In genomic region chr16:66905633-66906539, GRCh38 we compare ENCODE assay signal across 9 cellular contexts. TPM values are rescaled to one million over a fixed set of nuclear protein-coding genes. Genes with fewer than 3 reads are reported as not detected.
DNase-seq lines count a peak whose midpoint lies in the region; ATAC-seq, FAIRE-seq and TF ChIP-seq lines count a peak whose summit lies in the region.
"Had no signal": no experiment of that assay in that cellular context is flagged by ENCODE, and none has a peak within 500 bp of the region (broad histone marks: within the 10 kb centered on the region; RNA-seq: fewer than 3 reads in every experiment).

No MANE protein-coding gene starts in this region.

- H3K9me3 ChIP-seq in osteoblast (ENCODE audit: low read depth, low read length), result no peaks in the 10 kb centered on the region

- no peaks in the 10 kb centered on the region for H3K9me3 Mint-ChIP-seq in chondrocyte (ENCODE audit: low read depth)

- TF ChIP-seq CTCF in chondrocyte (IDR thresholded peaks at IDR 0.05), result no peak
- TF ChIP-seq CTCF in osteoblast (IDR thresholded peaks at IDR 0.05; ENCODE audit: extremely low read depth, low read depth, low read length), result no peak

- TF ChIP-seq POLR2A in GM12891 (IDR thresholded peaks at IDR 0.05; ENCODE audit: low read depth, low read length), result no peak

- no peaks in the 10 kb centered on the region for H3K79me2 ChIP-seq in osteoblast (ENCODE audit: insufficient read depth, low read length)

- no peaks in the 10 kb centered on the region for H4K20me1 ChIP-seq in osteoblast (ENCODE audit: insufficient read depth, low read length)

- H3K27me3 Mint-ChIP-seq in chondrocyte (ENCODE audit: low read depth), result peaks cover 6% of the 10 kb centered on the region

- peak; percentile 51 for FAIRE-seq in GM12891 (lab: Jason Lieb, UNC)
- FAIRE-seq: colon had no signal

- H3K4me1 ChIP-seq in osteoblast (ENCODE audit: insufficient read depth, low read length), result peaks cover 8% of the 10 kb centered on the region

- no peaks in the 10 kb centered on the region for H3K36me3 ChIP-seq in osteoblast (ENCODE audit: insufficient read depth, low read length)

- DNase-seq in GM12891 (ENCODE audit: insufficient read length, low spot score), result peak; percentile 58
- DNase-seq in NCI-H2227 treated with DMSO at 0.1 percent for 48 hours (lab: John Stamatoyannopoulos, UW), result peak; percentile 23
- peak; percentile 62 for DNase-seq in chondrocyte (ENCODE audit: low spot score)
- DNase-seq in osteoblast (ENCODE audit: insufficient read length, low spot score, missing footprints), result peak; percentile 63
- no peak for DNase-seq in DMS114 treated with DMSO at 0.1 percent for 48 hours (lab: John Stamatoyannopoulos, UW; ENCODE audit: unreplicated experiment)
- DNase-seq in NCI-H774 (lab: John Stamatoyannopoulos, UW), result no peak

- no peak overlapping the region for H3K27ac ChIP-seq in osteoblast (ENCODE audit: low read depth, low read length)

- H3K4me3 ChIP-seq in osteoblast (ENCODE audit: insufficient read depth, low read length), result no peak overlapping the region

- peaks cover 30% of the 10 kb centered on the region for H3K4me1 Mint-ChIP-seq in chondrocyte (ENCODE audit: low read depth)

- no peaks in the 10 kb centered on the region for H3K36me3 Mint-ChIP-seq in chondrocyte (ENCODE audit: low read depth)

- no peak overlapping the region for H2AFZ ChIP-seq in osteoblast (ENCODE audit: low read length)

- peaks cover 17% of the 10 kb centered on the region for H3K27me3 ChIP-seq in osteoblast (ENCODE audit: insufficient read depth, low read length)

- H3K27ac Mint-ChIP-seq in chondrocyte (ENCODE audit: unreplicated experiment), result no peak overlapping the region

- peak overlapping the region; percentile 16 for H3K4me3 Mint-ChIP-seq in chondrocyte (ENCODE audit: unreplicated experiment)

- ATAC-seq in GM21619 (IDR thresholded peaks at IDR 0.05; ENCODE audit: unreplicated experiment) (no peak), GM18502 (IDR thresholded peaks at IDR 0.05; ENCODE audit: poor library complexity, unreplicated experiment) (no peak)

- no peak overlapping the region for H3K4me2 ChIP-seq in osteoblast (ENCODE audit: insufficient read depth, low read length)

TF ChIP-seq in GM12891, 5 proteins besides CTCF, POLR2A, EP300 and RAD21:
- no peak for TF ChIP-seq POLR2AphosphoS5 (IDR thresholded peaks at IDR 0.05; ENCODE audit: low read depth, low read length)
- no peak for TF ChIP-seq SPI1 (IDR thresholded peaks at IDR 0.05; ENCODE audit: low read depth, low read length)
- no peak for TF ChIP-seq PAX5 (IDR thresholded peaks at IDR 0.05; ENCODE audit: insufficient read depth, low read length, severe bottlenecking)
- TF ChIP-seq POU2F2 (IDR thresholded peaks at IDR 0.05; ENCODE audit: low read depth, low read length), result no peak
- no peak for TF ChIP-seq TAF1 (IDR thresholded peaks at IDR 0.05; ENCODE audit: low read depth, low read length)

RNA-seq across cellular contexts. Expression of gene CDH16, which starts 12.8 kb away (rescaled TPM):
- not detected for polyA plus RNA-seq in GM12891 (2012; ENCODE audit: low read depth, missing spikeins)
- total RNA-seq in chondrocyte, result not detected in 3 replicates
- total RNA-seq in osteoblast, result not detected in 2 replicates

RNA-seq across cellular contexts. Expression of gene RRAD, which starts 19.4 kb away (rescaled TPM):
- 2.7 TPM for polyA plus RNA-seq in GM12891 (2012; ENCODE audit: low read depth, missing spikeins)
- 0.75 to 6.5 TPM (median 4.4 TPM) in 3 replicates for total RNA-seq in chondrocyte
- total RNA-seq in osteoblast, result 3.2 and 4.3 TPM in 2 replicates

RNA-seq across cellular contexts. Expression of gene PDP2, which starts 25.6 kb away (rescaled TPM):
- 1.7 TPM for polyA plus RNA-seq in GM12891 (2012; ENCODE audit: low read depth, missing spikeins)
- total RNA-seq in chondrocyte, result 8.5 to 9.2 TPM (median 9.0 TPM) in 3 replicates
- total RNA-seq in osteoblast, result 11.5 and 13.8 TPM in 2 replicates

RNA-seq across cellular contexts. Expression of gene CIAO2B, which starts 28.3 kb away (rescaled TPM):
- 140 TPM for polyA plus RNA-seq in GM12891 (2012; ENCODE audit: low read depth, missing spikeins)
- total RNA-seq in chondrocyte (55.9 to 64.9 TPM (median 61.3 TPM) in 3 replicates), osteoblast (90.8 and 97.4 TPM in 2 replicates)

RNA-seq across cellular contexts. Expression of gene CES2, which starts 29.4 kb away (rescaled TPM):
- polyA plus RNA-seq in GM12891 (2012; ENCODE audit: low read depth, missing spikeins), result 11.6 TPM
- total RNA-seq in chondrocyte (25.2 to 27.9 TPM (median 26.0 TPM) in 3 replicates), osteoblast (38.6 and 42.3 TPM in 2 replicates)

Comparison
In these comparisons a context has a peak if more than half of its experiments do, and no peak if none do; other contexts are left out.
1. DNase-seq: peak in GM12891 (single experiment), NCI-H2227 treated with DMSO at 0.1 percent for 48 hours (single experiment), chondrocyte (single experiment) and osteoblast (single experiment); none in DMS114 treated with DMSO at 0.1 percent for 48 hours (single experiment) and NCI-H774 (single experiment).